ENCODE assay signal across 8 cellular contexts in the genomic region with DNA sequence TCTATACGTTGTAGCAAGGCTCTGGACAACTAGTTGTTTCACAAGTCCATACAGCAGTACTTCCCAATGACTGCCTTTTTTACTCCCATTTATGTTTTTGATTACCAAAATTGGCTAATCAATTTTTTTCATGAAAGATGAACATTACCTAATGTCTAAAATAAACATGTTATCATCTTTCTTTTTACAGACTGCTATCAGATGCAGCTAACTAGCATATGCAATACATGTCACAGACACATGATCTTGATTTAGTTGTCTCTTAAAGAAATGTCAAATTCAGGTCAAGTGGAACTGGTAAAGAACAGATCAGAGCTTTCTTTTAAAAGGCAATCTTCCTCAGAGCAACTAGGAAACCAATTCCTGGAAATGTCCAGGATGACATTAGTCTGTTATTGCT. TPM values are rescaled to one million over a fixed set of nuclear protein-coding genes. Genes with fewer than 3 reads are reported as not detected.
DNase-seq lines count a peak whose midpoint lies in the region; ATAC-seq and TF ChIP-seq lines count a peak whose summit lies in the region.

No MANE protein-coding gene starts in this region.

- H3K4me1 ChIP-seq in CD8-positive, alpha-beta T cell (ENCODE audit: insufficient read depth, low read length) = peaks cover 20% of the 10 kb centered on the region
- peaks cover 3 to 35% (median 12%) of the 10 kb centered on the region in 3 donors for H3K4me1 ChIP-seq in esophagus squamous epithelium
- H3K4me1 ChIP-seq in psoas muscle = peaks cover 14% of the 10 kb centered on the region

- no peak overlapping the region for H3K4me3 Mint-ChIP-seq in CD8-positive, alpha-beta T cell
- H3K4me3 Mint-ChIP-seq in immature natural killer cell = no peak overlapping the region

- no peak for DNase-seq in CD8-positive, alpha-beta T cell
- DNase-seq in NB4 (ENCODE audit: low read depth) (no peak), esophagus squamous epithelium (lab: John Stamatoyannopoulos, UW) (no peak), psoas muscle (no peak), globus pallidus (ENCODE audit: low spot score) (no peak), occipital lobe (lab: John Stamatoyannopoulos, UW) (no peak), immature natural killer cell (no peak)

- H3K27ac ChIP-seq in CD8-positive, alpha-beta T cell (ENCODE audit: low read depth, low read length) = peak overlapping the region; percentile 71
- H3K27ac ChIP-seq in esophagus squamous epithelium (peak overlapping the region; percentile 85 to 94 (median 91)), psoas muscle (peak overlapping the region; percentile 93)

- intact Hi-C loops in CD8-positive, alpha-beta T cell (cut with DNase I, micrococcal nuclease) = no loop called here
- intact Hi-C loops in esophagus squamous epithelium (cut with DNase I) (no loop called here), psoas muscle (cut with DNase I) (no loop called here)

- no peaks in the 10 kb centered on the region for H3K9me3 ChIP-seq in CD8-positive, alpha-beta T cell (ENCODE audit: low read length)
- H3K9me3 ChIP-seq in esophagus squamous epithelium (no peaks in the 10 kb centered on the region), psoas muscle (no peaks in the 10 kb centered on the region)

- H3K36me3 Mint-ChIP-seq in CD8-positive, alpha-beta T cell = no peaks in the 10 kb centered on the region
- no peaks in the 10 kb centered on the region for H3K36me3 Mint-ChIP-seq in immature natural killer cell

- TF ChIP-seq POLR2A in NB4 (IDR thresholded peaks at IDR 0.05; ENCODE audit: extremely low read depth, insufficient read length) = no peak
- TF ChIP-seq POLR2A in esophagus squamous epithelium (IDR thresholded peaks at IDR 0.05) = no peak

- no peaks in the 10 kb centered on the region for H3K36me3 ChIP-seq in CD8-positive, alpha-beta T cell (ENCODE audit: insufficient read depth, low read length)
- H3K36me3 ChIP-seq in esophagus squamous epithelium (no peaks in the 10 kb centered on the region), psoas muscle (ENCODE audit: insufficient read depth in 1 of 2, low read depth in 1 of 2) (peaks cover 0 to 14% of the 10 kb centered on the region in 2 donors)

- 0% methylated on average over 1 of the region's 1 CpG for WGBS in esophagus squamous epithelium, 2 donors
- 0 to 3% (median 0%) methylated on average over 1 of the region's 1 CpG for WGBS in psoas muscle, 3 donors

- peak overlapping the region; percentile 68 for H3K4me3 ChIP-seq in CD8-positive, alpha-beta T cell (ENCODE audit: low read depth, low read length)
- H3K4me3 ChIP-seq in NB4 (ENCODE audit: low read depth, low read length) (peak overlapping the region; percentile 99), esophagus squamous epithelium (peak overlapping the region; percentile 66 to 87 (median 80)), psoas muscle (peak overlapping the region; percentile 85)

- CTCF ChIA-PET in CD8-positive, alpha-beta T cell (lab: Charles Lee) = interaction anchor here (1.2 to 2.0 kb wide), 3 partner anchors 16 to 209 kb away, joined by 4 to 7 read pairs (median 4); no protein-coding TSS in a partner anchor

- POLR2A ChIA-PET in CD8-positive, alpha-beta T cell (lab: Charles Lee) = interaction anchor here (0.6 to 3.8 kb wide), 7 partner anchors 9 to 352 kb away, joined by 3 to 14 read pairs (median 3); a partner anchor contains a TSS

- peaks cover 16% of the 10 kb centered on the region for H3K4me1 Mint-ChIP-seq in CD8-positive, alpha-beta T cell (ENCODE audit: low read depth)
- H3K4me1 Mint-ChIP-seq in immature natural killer cell = peaks cover 11 to 13% of the 10 kb centered on the region in 2 donors

- H3K27me3 Mint-ChIP-seq in CD8-positive, alpha-beta T cell (ENCODE audit: low read depth) = no peaks in the 10 kb centered on the region
- H3K27me3 Mint-ChIP-seq in immature natural killer cell (ENCODE audit: low read depth in 3 of 3) = peaks cover 0 to 1% (median 0%) of the 10 kb centered on the region in 3 donors

- ATAC-seq in CD8-positive, alpha-beta T cell = no peak
- ATAC-seq in psoas muscle (peak in 1 of 4 donors; percentile 23), HG02840 (IDR thresholded peaks at IDR 0.05; ENCODE audit: low FRiP score, unreplicated experiment) (no peak)

- H3K27ac Mint-ChIP-seq in CD8-positive, alpha-beta T cell = no peak overlapping the region
- H3K27ac Mint-ChIP-seq in immature natural killer cell = peak overlapping the region in 1 of 6 donors; percentile 14

- TF ChIP-seq CTCF in CD8-positive, alpha-beta T cell (IDR thresholded peaks at IDR 0.05) = no peak
- TF ChIP-seq CTCF in NB4 (IDR thresholded peaks at IDR 0.05; ENCODE audit: low read depth, low read length) = no peak
- no peak for TF ChIP-seq CTCF in esophagus squamous epithelium (IDR thresholded peaks at IDR 0.05)
- TF ChIP-seq CTCF in psoas muscle (IDR thresholded peaks at IDR 0.05) = no peak

- no peaks in the 10 kb centered on the region for H3K9me3 Mint-ChIP-seq in CD8-positive, alpha-beta T cell
- no peaks in the 10 kb centered on the region for H3K9me3 Mint-ChIP-seq in immature natural killer cell

- H3K27me3 ChIP-seq in CD8-positive, alpha-beta T cell (ENCODE audit: insufficient read depth, low read length) = no peaks in the 10 kb centered on the region
- H3K27me3 ChIP-seq in esophagus squamous epithelium (peaks cover 0 to 3% (median 0%) of the 10 kb centered on the region in 4 donors), psoas muscle (ENCODE audit: insufficient read depth in 3 of 3, low read length in 2 of 3) (no peaks in the 10 kb centered on the region)

RNA-seq across cellular contexts. Expression of a gene that starts 0.6 kb away (rescaled TPM):
- total RNA-seq in CD8-positive, alpha-beta T cell = 1 to 10 TPM; 4.6 to 4.9 TPM
- total RNA-seq in esophagus squamous epithelium (1 to 10 TPM; 6.1 to 9.4 (median 6.8) TPM), psoas muscle (10 to 100 TPM; 16.1 to 28.2 (median 19.0) TPM), occipital lobe (7.8 TPM)
- polyA plus RNA-seq in psoas muscle (1 to 10 TPM; 3.6 to 9.9 (median 3.9) TPM), immature natural killer cell (1 to 10 TPM in 2 of 3 donors, under 1 TPM in 1; 0.43 to 7.0 (median 3.5) TPM)

RNA-seq across cellular contexts. Expression of a gene that starts 15.8 kb away (rescaled TPM):
- 10 to 100 TPM; 36.2 to 37.7 TPM for total RNA-seq in CD8-positive, alpha-beta T cell
- total RNA-seq in esophagus squamous epithelium (10 to 100 TPM; 20.6 to 36.0 (median 23.7) TPM), psoas muscle (10 to 100 TPM; 24.0 to 33.4 (median 33.0) TPM), occipital lobe (60.8 TPM)
- polyA plus RNA-seq in psoas muscle (10 to 100 TPM; 26.5 to 56.6 (median 38.3) TPM), immature natural killer cell (10 to 100 TPM; 14.7 to 28.4 (median 27.5) TPM)
